Comparison of ENCODE assay signal across 2 cellular contexts in genomic region chr6:138382498-138383265, GRCh38.
TF ChIP-seq lines count a peak whose summit lies in the region.

No MANE protein-coding gene starts in this region.

TF ChIP-seq in HCT116, 20 proteins besides CTCF, POLR2A, EP300 and RAD21 (continued from another document):
- TF ChIP-seq ZBTB33 (IDR thresholded peaks at IDR 0.05; ENCODE audit: extremely low read depth, insufficient replicate concordance, low read length): no peak
- TF ChIP-seq SP1 (IDR thresholded peaks at IDR 0.05; ENCODE audit: low read depth): no peak
- no peak for TF ChIP-seq YY1 (IDR thresholded peaks at IDR 0.05; ENCODE audit: extremely low read depth, insufficient replicate concordance, low read depth, low read length)
- TF ChIP-seq ATF3 (IDR thresholded peaks at IDR 0.05): no peak
- TF ChIP-seq POLR2AphosphoS5 (IDR thresholded peaks at IDR 0.05; ENCODE audit: low read depth, low read length): no peak
- no peak for TF ChIP-seq FOSL1 (IDR thresholded peaks at IDR 0.05; ENCODE audit: low read depth)
- no peak for TF ChIP-seq MAX (IDR thresholded peaks at IDR 0.05)
- no peak for TF ChIP-seq ZFX (IDR thresholded peaks at IDR 0.05)
- TF ChIP-seq CEBPB (IDR thresholded peaks at IDR 0.05; ENCODE audit: low read depth): no peak

TF ChIP-seq in WTC11, 78 proteins besides CTCF, POLR2A, EP300 and RAD21 (continued from another document):
- TF ChIP-seq ATF2 (CRISPR knock-in tag; IDR thresholded peaks at IDR 0.05; ENCODE audit: borderline replicate concordance, low read depth) (no peak), SOX15 (CRISPR knock-in tag; IDR thresholded peaks at IDR 0.05) (no peak), ZNF532 (CRISPR knock-in tag; IDR thresholded peaks at IDR 0.05; ENCODE audit: borderline replicate concordance) (no peak), ATF1 (CRISPR knock-in tag; IDR thresholded peaks at IDR 0.05) (no peak)
